Comparison of ENCODE assay signal across 1 cellular context in genomic region chr9:133004091-133005072, GRCh38.
TF ChIP-seq lines count a peak whose summit lies in the region.

No MANE protein-coding gene starts in this region.

TF ChIP-seq in K562, 482 proteins besides CTCF, POLR2A, EP300 and RAD21 (continued from another document and continues in another):
- TF ChIP-seq ZNF740 (CRISPR knock-in tag; IDR thresholded peaks at IDR 0.05) (no peak), ZNF740 (tag; IDR thresholded peaks at IDR 0.05) (no peak), MECOM (CRISPR knock-in tag; IDR thresholded peaks at IDR 0.05) (peak; percentile 24; the same call in 1 of the 2 replicates), HMG20B (CRISPR knock-in tag; IDR thresholded peaks at IDR 0.05) (no peak), POLR2AphosphoS5 (IDR thresholded peaks at IDR 0.05; ENCODE audit: control insufficient read depth, insufficient read depth, low read depth, low read length) (peak; percentile 94), CEBPG (CRISPR knock-in tag; IDR thresholded peaks at IDR 0.05) (0 out of 2 replicates have a peak, but pooled peaks have one; percentile 30), CEBPG (tag; conservative IDR thresholded peaks at IDR 0.05 in 1 of 2, IDR thresholded peaks at IDR 0.05 in 1 of 2) (no peak), DNMT1 (IDR thresholded peaks at IDR 0.05) (no peak), ESRRB (CRISPR knock-in tag; IDR thresholded peaks at IDR 0.05; ENCODE audit: borderline replicate concordance) (no peak), C11orf30 (IDR thresholded peaks at IDR 0.05; ENCODE audit: low read depth) (no peak), STAT6 (CRISPR knock-in tag; IDR thresholded peaks at IDR 0.05) (no peak), ZBTB2 (IDR thresholded peaks at IDR 0.05) (peak; percentile 94), IFI16 (CRISPR knock-in tag; IDR thresholded peaks at IDR 0.05) (no peak), SUPT5H (IDR thresholded peaks at IDR 0.05) (no peak), RBM39 (optimal IDR thresholded peaks at IDR 0.05; ENCODE audit: low read depth, low read length) (no peak), RFX7 (CRISPR knock-in tag; IDR thresholded peaks at IDR 0.05) (no peak), LARP7 (IDR thresholded peaks at IDR 0.05) (no peak), FOXK1 (CRISPR knock-in tag; IDR thresholded peaks at IDR 0.05; ENCODE audit: borderline replicate concordance) (no peak; the same call in 1 of the 2 replicates), ZNF347 (CRISPR knock-in tag; IDR thresholded peaks at IDR 0.05; ENCODE audit: low read depth) (no peak), CCAR2 (IDR thresholded peaks at IDR 0.05; ENCODE audit: low read depth, low read length) (no peak), CUX1 (CRISPR knock-in tag; IDR thresholded peaks at IDR 0.05) (0 out of 2 replicates have a peak, but pooled peaks have one; percentile 51), ZNF668 (CRISPR knock-in tag; IDR thresholded peaks at IDR 0.05) (peak; percentile 71; the same call in 1 of the 2 replicates), CREB1 (IDR thresholded peaks at IDR 0.05) (peak; percentile 68), CREB1 (CRISPR knock-in tag; IDR thresholded peaks at IDR 0.05) (0 out of 2 replicates have a peak, but pooled peaks have one; percentile 42), SRF (CRISPR knock-in tag; IDR thresholded peaks at IDR 0.05) (0 out of 4 replicates have a peak, but pooled peaks of 1 of the 2 experiments have one; percentile 25), YBX1 (IDR thresholded peaks at IDR 0.05) (no peak), POLR2G (IDR thresholded peaks at IDR 0.05; ENCODE audit: low read depth, low read length) (peak; percentile 15; the same call in 1 of the 2 replicates), ZNF785 (CRISPR knock-in tag; IDR thresholded peaks at IDR 0.05) (peak; percentile 26; the same call in 1 of the 2 replicates), CREBBP (IDR thresholded peaks at IDR 0.05; ENCODE audit: low read depth, low read length) (no peak), MTA1 (IDR thresholded peaks at IDR 0.05; ENCODE audit: borderline replicate concordance) (peak; percentile 94), SIX5 (IDR thresholded peaks at IDR 0.05; ENCODE audit: borderline replicate concordance in 1 of 2, insufficient read depth in 1 of 2, low read depth in 1 of 2, low read length in 2 of 2) (no peak), GTF2A2 (tag; IDR thresholded peaks at IDR 0.05) (no peak), ETS1 (conservative IDR thresholded peaks at IDR 0.05; ENCODE audit: control insufficient read depth, low read depth, low read length) (0 out of 2 replicates have a peak, but pooled peaks have one; percentile 28), GABPA (tag; conservative IDR thresholded peaks at IDR 0.05; ENCODE audit: low read depth) (peak; percentile 61), XRCC4 (IDR thresholded peaks at IDR 0.05; ENCODE audit: extremely low read depth, insufficient read depth, insufficient read length) (no peak), FOXP1 (CRISPR knock-in tag; IDR thresholded peaks at IDR 0.05) (no peak; the same call in 1 of the 2 replicates), ZNF408 (CRISPR knock-in tag; IDR thresholded peaks at IDR 0.05; ENCODE audit: low read depth) (no peak), DDX20 (tag; IDR thresholded peaks at IDR 0.05; ENCODE audit: low read depth) (no peak), FOSL1 (tag; conservative IDR thresholded peaks at IDR 0.05) (peak; percentile 92)
- TF ChIP-seq, protein P1, sequence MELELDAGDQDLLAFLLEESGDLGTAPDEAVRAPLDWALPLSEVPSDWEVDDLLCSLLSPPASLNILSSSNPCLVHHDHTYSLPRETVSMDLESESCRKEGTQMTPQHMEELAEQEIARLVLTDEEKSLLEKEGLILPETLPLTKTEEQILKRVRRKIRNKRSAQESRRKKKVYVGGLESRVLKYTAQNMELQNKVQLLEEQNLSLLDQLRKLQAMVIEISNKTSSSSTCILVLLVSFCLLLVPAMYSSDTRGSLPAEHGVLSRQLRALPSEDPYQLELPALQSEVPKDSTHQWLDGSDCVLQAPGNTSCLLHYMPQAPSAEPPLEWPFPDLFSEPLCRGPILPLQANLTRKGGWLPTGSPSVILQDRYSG (tag; conservative IDR thresholded peaks at IDR 0.05; ENCODE audit: low read depth), result peak; percentile 72
- TF ChIP-seq, protein P2, sequence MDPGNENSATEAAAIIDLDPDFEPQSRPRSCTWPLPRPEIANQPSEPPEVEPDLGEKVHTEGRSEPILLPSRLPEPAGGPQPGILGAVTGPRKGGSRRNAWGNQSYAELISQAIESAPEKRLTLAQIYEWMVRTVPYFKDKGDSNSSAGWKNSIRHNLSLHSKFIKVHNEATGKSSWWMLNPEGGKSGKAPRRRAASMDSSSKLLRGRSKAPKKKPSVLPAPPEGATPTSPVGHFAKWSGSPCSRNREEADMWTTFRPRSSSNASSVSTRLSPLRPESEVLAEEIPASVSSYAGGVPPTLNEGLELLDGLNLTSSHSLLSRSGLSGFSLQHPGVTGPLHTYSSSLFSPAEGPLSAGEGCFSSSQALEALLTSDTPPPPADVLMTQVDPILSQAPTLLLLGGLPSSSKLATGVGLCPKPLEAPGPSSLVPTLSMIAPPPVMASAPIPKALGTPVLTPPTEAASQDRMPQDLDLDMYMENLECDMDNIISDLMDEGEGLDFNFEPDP (CRISPR knock-in tag; IDR thresholded peaks at IDR 0.05), result no peak
- TF ChIP-seq, protein P3, sequence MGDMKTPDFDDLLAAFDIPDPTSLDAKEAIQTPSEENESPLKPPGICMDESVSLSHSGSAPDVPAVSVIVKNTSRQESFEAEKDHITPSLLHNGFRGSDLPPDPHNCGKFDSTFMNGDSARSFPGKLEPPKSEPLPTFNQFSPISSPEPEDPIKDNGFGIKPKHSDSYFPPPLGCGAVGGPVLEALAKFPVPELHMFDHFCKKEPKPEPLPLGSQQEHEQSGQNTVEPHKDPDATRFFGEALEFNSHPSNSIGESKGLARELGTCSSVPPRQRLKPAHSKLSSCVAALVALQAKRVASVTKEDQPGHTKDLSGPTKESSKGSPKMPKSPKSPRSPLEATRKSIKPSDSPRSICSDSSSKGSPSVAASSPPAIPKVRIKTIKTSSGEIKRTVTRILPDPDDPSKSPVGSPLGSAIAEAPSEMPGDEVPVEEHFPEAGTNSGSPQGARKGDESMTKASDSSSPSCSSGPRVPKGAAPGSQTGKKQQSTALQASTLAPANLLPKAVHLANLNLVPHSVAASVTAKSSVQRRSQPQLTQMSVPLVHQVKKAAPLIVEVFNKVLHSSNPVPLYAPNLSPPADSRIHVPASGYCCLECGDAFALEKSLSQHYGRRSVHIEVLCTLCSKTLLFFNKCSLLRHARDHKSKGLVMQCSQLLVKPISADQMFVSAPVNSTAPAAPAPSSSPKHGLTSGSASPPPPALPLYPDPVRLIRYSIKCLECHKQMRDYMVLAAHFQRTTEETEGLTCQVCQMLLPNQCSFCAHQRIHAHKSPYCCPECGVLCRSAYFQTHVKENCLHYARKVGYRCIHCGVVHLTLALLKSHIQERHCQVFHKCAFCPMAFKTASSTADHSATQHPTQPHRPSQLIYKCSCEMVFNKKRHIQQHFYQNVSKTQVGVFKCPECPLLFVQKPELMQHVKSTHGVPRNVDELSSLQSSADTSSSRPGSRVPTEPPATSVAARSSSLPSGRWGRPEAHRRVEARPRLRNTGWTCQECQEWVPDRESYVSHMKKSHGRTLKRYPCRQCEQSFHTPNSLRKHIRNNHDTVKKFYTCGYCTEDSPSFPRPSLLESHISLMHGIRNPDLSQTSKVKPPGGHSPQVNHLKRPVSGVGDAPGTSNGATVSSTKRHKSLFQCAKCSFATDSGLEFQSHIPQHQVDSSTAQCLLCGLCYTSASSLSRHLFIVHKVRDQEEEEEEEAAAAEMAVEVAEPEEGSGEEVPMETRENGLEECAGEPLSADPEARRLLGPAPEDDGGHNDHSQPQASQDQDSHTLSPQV (IDR thresholded peaks at IDR 0.05), result no peak
- TF ChIP-seq, protein P4, sequence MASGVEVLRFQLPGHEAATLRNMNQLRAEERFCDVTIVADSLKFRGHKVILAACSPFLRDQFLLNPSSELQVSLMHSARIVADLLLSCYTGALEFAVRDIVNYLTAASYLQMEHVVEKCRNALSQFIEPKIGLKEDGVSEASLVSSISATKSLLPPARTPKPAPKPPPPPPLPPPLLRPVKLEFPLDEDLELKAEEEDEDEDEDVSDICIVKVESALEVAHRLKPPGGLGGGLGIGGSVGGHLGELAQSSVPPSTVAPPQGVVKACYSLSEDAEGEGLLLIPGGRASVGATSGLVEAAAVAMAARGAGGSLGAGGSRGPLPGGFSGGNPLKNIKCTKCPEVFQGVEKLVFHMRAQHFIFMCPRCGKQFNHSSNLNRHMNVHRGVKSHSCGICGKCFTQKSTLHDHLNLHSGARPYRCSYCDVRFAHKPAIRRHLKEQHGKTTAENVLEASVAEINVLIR (CRISPR knock-in tag; IDR thresholded peaks at IDR 0.05), result peak; percentile 57; the same call in 1 of the 2 replicates
